In the genomic region with DNA sequence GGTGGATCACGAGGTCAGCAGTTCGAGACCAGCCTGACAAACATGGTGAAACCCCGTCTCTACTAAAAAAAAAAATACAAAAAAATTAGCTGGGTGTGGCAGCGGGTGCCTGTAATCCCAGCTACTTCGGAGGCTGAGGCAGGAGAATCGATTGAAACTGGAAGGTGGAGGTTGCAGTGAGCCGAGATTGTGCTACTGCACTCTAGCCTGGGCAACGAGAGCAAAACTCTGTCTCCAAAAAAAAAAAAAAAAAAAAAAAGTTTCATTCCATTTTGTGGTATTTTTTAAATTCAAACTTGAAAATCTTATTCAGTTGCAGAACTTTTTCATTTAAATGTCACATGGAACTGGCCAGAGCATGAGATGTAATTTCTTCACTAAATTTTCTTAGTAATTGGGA, we compare ENCODE assay signal across 7 cellular contexts. TPM values are rescaled to one million over a fixed set of nuclear protein-coding genes. Genes with fewer than 3 reads are reported as not detected.
DNase-seq lines count a peak whose midpoint lies in the region; TF ChIP-seq lines count a peak whose summit lies in the region.
"Not testable (repeated sequence)": the region's sequence is repeated elsewhere in the genome, so short reads cannot be mapped to it uniquely, and the experiment has no call there.

No MANE protein-coding gene starts in this region.

- H3K27ac Mint-ChIP-seq in HFFc6 = peak overlapping the region; percentile 79
- H3K27ac Mint-ChIP-seq in MCF 10A (ENCODE audit: low read depth, unreplicated experiment) = peak overlapping the region; percentile 53
- H3K27ac Mint-ChIP-seq in osteocyte (ENCODE audit: unreplicated experiment) = peak overlapping the region; percentile 86

- POLR2A ChIA-PET in SK-N-SH (lab: Yijun Ruan, JAX) (interaction anchor here (0.6 kb wide), 1 partner anchor 30 kb away, joined by 3 read pairs; no protein-coding TSS in a partner anchor), MCF 10A (lab: Yijun Ruan, JAX) (interaction anchor here (0.7 to 16.5 kb wide), 10 partner anchors 10 to 1228 kb away, joined by 3 to 800 read pairs (median 5); no protein-coding TSS in a partner anchor)

- not testable (repeated sequence) for H3K27me3 Mint-ChIP-seq in HFFc6 (ENCODE audit: insufficient read depth); MCF 10A (ENCODE audit: insufficient read depth, unreplicated experiment); osteocyte (ENCODE audit: unreplicated experiment)

- peaks cover 60% of the 10 kb centered on the region for H3K79me2 ChIP-seq in ACC112 (ENCODE audit: control insufficient read depth, insufficient read depth, low read length, unreplicated experiment)
- peaks cover 88% of the 10 kb centered on the region for H3K79me2 ChIP-seq in SK-N-SH (ENCODE audit: insufficient read depth)
- H3K79me2 ChIP-seq in fibroblast of lung (ENCODE audit: control insufficient read depth, insufficient read depth, low read length) = peaks cover 44% of the 10 kb centered on the region

- H3K27ac ChIP-seq in ACC112 (ENCODE audit: low read depth, low read length) (peak overlapping the region; percentile 82), SK-N-SH (ENCODE audit: low read depth in 2 of 2, low read length in 1 of 2) (peak overlapping the region in 1 of 2 experiments; percentile 81; a peak in 2 of 4 replicates), fibroblast of lung (ENCODE audit: insufficient read depth, low read length) (peak overlapping the region; percentile 4), subcutaneous abdominal adipose tissue (ENCODE audit: low read depth, low read length) (peak overlapping the region; percentile 51)

- TF ChIP-seq RAD21 in SK-N-SH (IDR thresholded peaks at IDR 0.05; ENCODE audit: low read length) = not testable (repeated sequence)

- H3K4me3 ChIP-seq in ACC112 (ENCODE audit: low read depth, low read length); SK-N-SH (ENCODE audit: low read depth in 2 of 2, low read length in 1 of 2); fibroblast of lung (replicated peaks in 1 of 4; ENCODE audit: control extremely low read depth in 1 of 4, insufficient read depth in 1 of 4, low read depth in 3 of 4, low read length in 4 of 4); subcutaneous abdominal adipose tissue (ENCODE audit: low read depth in 1 of 5, low read length in 5 of 5): not testable (repeated sequence)

- not testable (repeated sequence) for TF ChIP-seq EP300 in SK-N-SH (IDR thresholded peaks at IDR 0.05; ENCODE audit: borderline replicate concordance in 1 of 2, low read depth in 1 of 2, low read length in 1 of 2)

- not testable (repeated sequence) for BruUV-seq in MCF 10A (replicated peaks; lab: Mats Ljungman, UMichigan)

- H3K4me2 ChIP-seq in SK-N-SH = peak overlapping the region; percentile 42; the same call in 1 of the 2 replicates
- not testable (repeated sequence) for H3K4me2 ChIP-seq in fibroblast of lung (ENCODE audit: extremely low read depth, insufficient read depth, low read length)

- H3K27me3 ChIP-seq in ACC112 (ENCODE audit: insufficient read depth, low read length); SK-N-SH (ENCODE audit: insufficient read depth); fibroblast of lung (ENCODE audit: control insufficient read depth, insufficient read depth, low read length); subcutaneous abdominal adipose tissue (ENCODE audit: control insufficient read depth in 5 of 5, insufficient read depth in 4 of 5, low read length in 5 of 5): not testable (repeated sequence)

- H2AFZ ChIP-seq in ACC112 (ENCODE audit: low read length, unreplicated experiment); SK-N-SH (ENCODE audit: low read depth); fibroblast of lung (ENCODE audit: low read length): not testable (repeated sequence)

- not testable (repeated sequence) for H3K9ac ChIP-seq in SK-N-SH; fibroblast of lung (ENCODE audit: insufficient read depth, low read length); subcutaneous abdominal adipose tissue (ENCODE audit: low read length in 5 of 5)

- H3K4me1 ChIP-seq in ACC112 (ENCODE audit: control insufficient read depth, insufficient read depth, low read length, unreplicated experiment) (peaks cover 40% of the 10 kb centered on the region), SK-N-SH (ENCODE audit: control insufficient read depth in 1 of 2, insufficient read depth in 2 of 2, low read depth in 1 of 2, low read length in 1 of 2) (peaks cover 25 to 28% of the 10 kb centered on the region in 2 experiments; a peak in 3 of 4 replicates), fibroblast of lung (ENCODE audit: control insufficient read depth, extremely low read depth, insufficient read depth, low read length) (peaks cover 10% of the 10 kb centered on the region), subcutaneous abdominal adipose tissue (ENCODE audit: control insufficient read depth in 5 of 5, insufficient read depth in 5 of 5, low read length in 5 of 5) (peaks cover 6 to 27% (median 23%) of the 10 kb centered on the region in 5 donors)

- H3K36me3 ChIP-seq in ACC112 (ENCODE audit: insufficient read depth, low read length) (peaks cover 43% of the 10 kb centered on the region), SK-N-SH (replicated peaks in 1 of 2; ENCODE audit: control insufficient read depth in 1 of 2, insufficient read depth in 2 of 2, low read length in 1 of 2) (peaks cover 82 to 87% of the 10 kb centered on the region in 2 experiments), subcutaneous abdominal adipose tissue (ENCODE audit: control insufficient read depth in 5 of 5, insufficient read depth in 5 of 5, low read length in 5 of 5) (peaks cover 29 to 48% (median 32%) of the 10 kb centered on the region in 5 donors)
- H3K36me3 ChIP-seq in fibroblast of lung (ENCODE audit: control insufficient read depth, insufficient read depth, low read length) = not testable (repeated sequence)

- not testable (repeated sequence) for TF ChIP-seq CTCF in HFFc6 (IDR thresholded peaks at IDR 0.05); SK-N-SH (IDR thresholded peaks at IDR 0.05); MCF 10A (IDR thresholded peaks at IDR 0.05; ENCODE audit: unreplicated experiment); fibroblast of lung (conservative IDR thresholded peaks at IDR 0.05 in 1 of 2, IDR thresholded peaks at IDR 0.05 in 1 of 2; ENCODE audit: low read depth in 1 of 2, low read length in 2 of 2); osteocyte (IDR thresholded peaks at IDR 0.05)

- peak overlapping the region; percentile 52 for H3K4me3 Mint-ChIP-seq in HFFc6
- peak overlapping the region; percentile 43 for H3K4me3 Mint-ChIP-seq in MCF 10A (ENCODE audit: unreplicated experiment)
- not testable (repeated sequence) for H3K4me3 Mint-ChIP-seq in osteocyte (ENCODE audit: unreplicated experiment)

- WGBS in SK-N-SH (ENCODE audit: low lambda C conversion rate) = 89% methylated on average over 8 of the region's 8 CpGs

- not testable (repeated sequence) for H3K9me3 ChIP-seq in SK-N-SH; fibroblast of lung (ENCODE audit: control insufficient read depth, insufficient read depth, low read depth, low read length); subcutaneous abdominal adipose tissue (ENCODE audit: control insufficient read depth in 5 of 5, low read length in 5 of 5)

- intact Hi-C loops in MCF 10A (cut with micrococcal nuclease) = loop anchor here (1.0 kb wide), 1 partner anchor 30 kb away; no protein-coding TSS in a partner anchor

- H3F3A ChIP-seq in SK-N-SH (replicated peaks; ENCODE audit: insufficient read depth) = peaks cover 39% of the 10 kb centered on the region

- H3K4me1 Mint-ChIP-seq in HFFc6 (ENCODE audit: low read depth) (peaks cover 73% of the 10 kb centered on the region), MCF 10A (ENCODE audit: insufficient read depth, unreplicated experiment) (peaks cover 36% of the 10 kb centered on the region), osteocyte (ENCODE audit: unreplicated experiment) (peaks cover 54% of the 10 kb centered on the region)

- CTCF ChIA-PET in SK-N-SH (lab: Yijun Ruan, JAX) = interaction anchor here (0.6 kb wide), 1 partner anchor 27 kb away, joined by 3 read pairs; no protein-coding TSS in a partner anchor
- CTCF ChIA-PET in MCF 10A (lab: Yijun Ruan, JAX) = interaction anchor here (1.1 to 18.1 kb wide), 3 partner anchors 19 to 86 kb away, joined by 3 to 418 read pairs (median 4); no protein-coding TSS in a partner anchor

- not testable (repeated sequence) for H3K9me3 Mint-ChIP-seq in HFFc6; MCF 10A (ENCODE audit: unreplicated experiment); osteocyte (ENCODE audit: unreplicated experiment)

- peaks cover 46% of the 10 kb centered on the region for H4K20me1 ChIP-seq in SK-N-SH (ENCODE audit: insufficient read depth)
- H4K20me1 ChIP-seq in fibroblast of lung (ENCODE audit: control insufficient read depth, extremely low read depth, insufficient read depth, low read length) = not testable (repeated sequence)

- not testable (repeated sequence) for DNase-seq in HFFc6; SK-N-SH; MCF 10A (ENCODE audit: unreplicated experiment); fibroblast of lung (ENCODE audit: low read depth in 2 of 2); osteocyte (ENCODE audit: extremely low spot score, unreplicated experiment)

- H3K36me3 Mint-ChIP-seq in HFFc6 (ENCODE audit: low read depth) = peaks cover 71% of the 10 kb centered on the region
- peaks cover 98% of the 10 kb centered on the region for H3K36me3 Mint-ChIP-seq in MCF 10A (ENCODE audit: insufficient read depth, unreplicated experiment)
- peaks cover 60% of the 10 kb centered on the region for H3K36me3 Mint-ChIP-seq in osteocyte (ENCODE audit: unreplicated experiment)

- not testable (repeated sequence) for H3K9me2 ChIP-seq in SK-N-SH

RNA-seq across cellular contexts. Expression of a gene that starts 7.7 kb away (rescaled TPM):
- total RNA-seq in HFFc6 (2021; fragmentation: NEBNext Ultra II Directional; extraction: Animal tissue kit (Norgen Biotek cat#: 25700)) = 100 to 1,000 TPM in 1 of 6 experiments, 10 to 100 TPM in 5; 85.4 to 105 (median 90.8) TPM
- polyA plus RNA-seq in SK-N-SH (2012; rRNA removed) = 21.2 and 21.9 TPM in 2 replicates
- polyA plus RNA-seq in SK-N-SH (2012; cell fraction: cytosol; rRNA removed) = 45.6 and 46.1 TPM in 2 replicates
- 21.5 and 50.0 TPM in 2 replicates for polyA plus RNA-seq in SK-N-SH (2012; cell fraction: nucleus; rRNA removed)
- total RNA-seq in MCF 10A (2022) = 149 and 156 TPM in 2 replicates
- total RNA-seq in fibroblast of lung = 56.5 and 83.4 TPM in 2 replicates
- 61.5 and 70.4 TPM in 2 replicates for polyA plus RNA-seq in fibroblast of lung
- polyA plus RNA-seq in fibroblast of lung (2012) = 60.8 and 66.5 TPM in 2 replicates
- 42.6 and 70.4 TPM in 2 replicates for polyA minus RNA-seq in fibroblast of lung (ENCODE audit: low replicate concordance)
- total RNA-seq in osteocyte = 106 and 111 TPM in 2 replicates
